ENCODE assay signal across 24 cellular contexts in genomic region chr15:94266789-94267188, GRCh38. TPM values are rescaled to one million over a fixed set of nuclear protein-coding genes. Genes with fewer than 3 reads are reported as not detected.
A peak's percentile ranks its signal among the peaks of the same experiment; 100 is the strongest.
DNase-seq lines count a peak whose midpoint lies in the region; ATAC-seq and TF ChIP-seq lines count a peak whose summit lies in the region.
"Had no signal": no experiment of that assay in that cellular context is flagged by ENCODE, and none has a peak within 500 bp of the region (broad histone marks: within the 10 kb centered on the region; RNA-seq: fewer than 3 reads in every experiment).

No MANE protein-coding gene starts in this region.

- peak overlapping the region; percentile 35 for H3K27ac Mint-ChIP-seq in T-helper 1 cell treated with Interleukin-12 subunit alpha and Interleukin-12 subunit beta and Interleukin-4 antibody, amounts not matched to agents 30 μg/mL and 1 μg/mL, for 36 hours
- peak overlapping the region; percentile 2 for H3K27ac Mint-ChIP-seq in activated T-helper 2 cell treated with anti-CD3 and anti-CD28 coated beads, Interferon-gamma antibody, Interleukin-2, Interleukin-4, amounts not matched to agents 10 μg/mL and 5 μg/mL and 100 μg/mL, durations not matched to agents 14 hours and 24 hours and 36 hours
- peak overlapping the region; percentile 44 for H3K27ac Mint-ChIP-seq in nephron progenitor cell
- H3K27ac Mint-ChIP-seq: CD4-positive, alpha-beta T cell had no signal

- no peaks in the 10 kb centered on the region; the same call in 1 of the 2 replicates for H3F3A ChIP-seq in Loucy (ENCODE audit: low read depth)

- no peak for ATAC-seq in HG03039 (IDR thresholded peaks at IDR 0.05; ENCODE audit: unreplicated experiment)
- ATAC-seq: activated T-cell treated with anti-CD3 and anti-CD28 coated beads, Interleukin-2, amount 50 U/mL, for 4 hours; naive thymus-derived CD8-positive, alpha-beta T cell had no signal

- no peaks in the 10 kb centered on the region for H3K9me2 ChIP-seq in Loucy (replicated peaks; ENCODE audit: low read depth, low read length)

- H3K27me3 ChIP-seq in Loucy (ENCODE audit: insufficient read depth, low read length, poor library complexity, severe bottlenecking) (no peaks in the 10 kb centered on the region), ascending aorta (no peaks in the 10 kb centered on the region)
- H3K27me3 ChIP-seq: ovary had no signal

- H2AFZ ChIP-seq in Loucy (ENCODE audit: low read length): no peak overlapping the region

- peaks cover 99% of the 10 kb centered on the region for H3K79me2 ChIP-seq in Loucy (ENCODE audit: insufficient read depth, low read length)

- H3K9me3 ChIP-seq in Loucy (ENCODE audit: insufficient read depth, low read depth, low read length) (no peaks in the 10 kb centered on the region), ascending aorta (no peaks in the 10 kb centered on the region)
- H3K9me3 ChIP-seq: HAP-1, ovary had no signal

- peaks cover 43% of the 10 kb centered on the region for H3K4me1 Mint-ChIP-seq in T-helper 1 cell treated with Interleukin-12 subunit alpha and Interleukin-12 subunit beta and Interleukin-4 antibody, amounts not matched to agents 30 μg/mL and 1 μg/mL, for 36 hours (ENCODE audit: low read depth)
- peaks cover 52% of the 10 kb centered on the region for H3K4me1 Mint-ChIP-seq in activated T-helper 2 cell treated with anti-CD3 and anti-CD28 coated beads, Interferon-gamma antibody, Interleukin-2, Interleukin-4, amounts not matched to agents 10 μg/mL and 5 μg/mL and 100 μg/mL, durations not matched to agents 14 hours and 24 hours and 36 hours (ENCODE audit: low read depth)
- H3K4me1 Mint-ChIP-seq in nephron progenitor cell: peaks cover 9% of the 10 kb centered on the region

- no peaks in the 10 kb centered on the region for H3K27me3 Mint-ChIP-seq in T-helper 1 cell treated with Interleukin-12 subunit alpha and Interleukin-12 subunit beta and Interleukin-4 antibody, amounts not matched to agents 30 μg/mL and 1 μg/mL, for 36 hours (ENCODE audit: low read depth)
- H3K27me3 Mint-ChIP-seq in activated T-helper 2 cell treated with anti-CD3 and anti-CD28 coated beads, Interferon-gamma antibody, Interleukin-2, Interleukin-4, amounts not matched to agents 10 μg/mL and 5 μg/mL and 100 μg/mL, durations not matched to agents 14 hours and 24 hours and 36 hours (ENCODE audit: low read depth): no peaks in the 10 kb centered on the region
- H3K27me3 Mint-ChIP-seq in nephron progenitor cell (ENCODE audit: low read depth, poor library complexity): no peaks in the 10 kb centered on the region
- H3K27me3 Mint-ChIP-seq: CD4-positive, alpha-beta T cell; naive thymus-derived CD8-positive, alpha-beta T cell had no signal

- H3K4me3 Mint-ChIP-seq in T-helper 1 cell treated with Interleukin-12 subunit alpha and Interleukin-12 subunit beta and Interleukin-4 antibody, amounts not matched to agents 30 μg/mL and 1 μg/mL, for 36 hours: no peak overlapping the region
- H3K4me3 Mint-ChIP-seq in activated T-helper 2 cell treated with anti-CD3 and anti-CD28 coated beads, Interferon-gamma antibody, Interleukin-2, Interleukin-4, amounts not matched to agents 10 μg/mL and 5 μg/mL and 100 μg/mL, durations not matched to agents 14 hours and 24 hours and 36 hours (ENCODE audit: low read depth): no peak overlapping the region
- H3K4me3 Mint-ChIP-seq in nephron progenitor cell: no peak overlapping the region
- H3K4me3 Mint-ChIP-seq: activated T-cell treated with anti-CD3 and anti-CD28 coated beads, Interleukin-2, amount 50 U/mL, for 4 hours; CD4-positive, alpha-beta T cell; naive thymus-derived CD8-positive, alpha-beta T cell had no signal

- peak overlapping the region; percentile 28 for H3K4me2 ChIP-seq in Loucy (ENCODE audit: low read depth, low read length, poor library complexity, severe bottlenecking)

- H3K36me3 ChIP-seq in Loucy (ENCODE audit: insufficient read depth, low read length) (no peaks in the 10 kb centered on the region), ascending aorta (no peaks in the 10 kb centered on the region)
- H3K36me3 ChIP-seq: HAP-1, ovary had no signal

- no peaks in the 10 kb centered on the region for H3K9me3 Mint-ChIP-seq in T-helper 1 cell treated with Interleukin-12 subunit alpha and Interleukin-12 subunit beta and Interleukin-4 antibody, amounts not matched to agents 30 μg/mL and 1 μg/mL, for 36 hours
- no peaks in the 10 kb centered on the region for H3K9me3 Mint-ChIP-seq in activated T-helper 2 cell treated with anti-CD3 and anti-CD28 coated beads, Interferon-gamma antibody, Interleukin-2, Interleukin-4, amounts not matched to agents 10 μg/mL and 5 μg/mL and 100 μg/mL, durations not matched to agents 14 hours and 24 hours and 36 hours
- H3K9me3 Mint-ChIP-seq in nephron progenitor cell: peaks cover 4% of the 10 kb centered on the region
- H3K9me3 Mint-ChIP-seq: activated T-cell treated with anti-CD3 and anti-CD28 coated beads, Interleukin-2, amount 50 U/mL, for 4 hours; CD4-positive, alpha-beta T cell; naive thymus-derived CD8-positive, alpha-beta T cell had no signal

- H3K4me1 ChIP-seq in Loucy (ENCODE audit: insufficient read depth, low read length, poor library complexity, severe bottlenecking): peaks cover 69% of the 10 kb centered on the region
- no peaks in the 10 kb centered on the region for H3K4me1 ChIP-seq in ascending aorta
- H3K4me1 ChIP-seq: HAP-1 had no signal

- H4K20me1 ChIP-seq in Loucy (ENCODE audit: insufficient read depth, low read length, poor library complexity, severe bottlenecking): peaks cover 3% of the 10 kb centered on the region

- intact Hi-C loops in activated T-helper 2 cell treated with anti-CD3 and anti-CD28 coated beads, Interferon-gamma antibody, Interleukin-2, Interleukin-4, amounts not matched to agents 10 μg/mL and 5 μg/mL and 100 μg/mL, durations not matched to agents 14 hours and 24 hours and 36 hours (cut with micrococcal nuclease): no loop called here
- intact Hi-C loops in ascending aorta (cut with DNase I): no loop called here

- TF ChIP-seq CTCF in Loucy (conservative IDR thresholded peaks at IDR 0.05; ENCODE audit: low read length) (no peak), nephron progenitor cell (IDR thresholded peaks at IDR 0.05) (no peak), ascending aorta (IDR thresholded peaks at IDR 0.05) (no peak)

- H3K4me3 ChIP-seq in Loucy (ENCODE audit: low read length, poor library complexity, severe bottlenecking) (no peak overlapping the region), ascending aorta (no peak overlapping the region)
- H3K4me3 ChIP-seq: HAP-1, ovary had no signal

- no peak overlapping the region for H3K9ac ChIP-seq in Loucy (ENCODE audit: low read depth, low read length, poor library complexity, severe bottlenecking)

- no peak overlapping the region for H3K27ac ChIP-seq in ascending aorta
- H3K27ac ChIP-seq: ovary had no signal

- DNase-seq in T-helper 1 cell (no peak), nephron progenitor cell (no peak), EL (no peak), ascending aorta (ENCODE audit: low spot score in 2 of 2) (no peak)
- DNase-seq in activated T-helper 2 cell treated with anti-CD3 and anti-CD28 coated beads, Interferon-gamma antibody, Interleukin-2, Interleukin-4, amounts not matched to agents 10 μg/mL and 5 μg/mL and 100 μg/mL, durations not matched to agents 14 hours and 24 hours and 36 hours (ENCODE audit: low spot score): no peak
- DNase-seq: activated CD4-positive, CD25-positive, alpha-beta regulatory T cell treated with anti-CD3 and anti-CD28 coated beads, Interleukin-2, amount 50 U/mL, for 72 hours; activated naive CD4-positive, alpha-beta T cell; activated T-cell treated with anti-CD3 and anti-CD28 coated beads, Interleukin-2, amount 50 U/mL, for 4 hours; CD4-positive, alpha-beta T cell; islet precursor cell; midbrain; MM.1S; naive thymus-derived CD8-positive, alpha-beta T cell; NCI-H1436; NCI-H82; ovary; Right ventricle myocardium superior; small intestine; stimulated activated CD4-positive, alpha-beta T cell treated with anti-CD3 and anti-CD28 coated beads, Interleukin-2, amount 100 ng/mL, for 24 hours had no signal

- H3K36me3 Mint-ChIP-seq in T-helper 1 cell treated with Interleukin-12 subunit alpha and Interleukin-12 subunit beta and Interleukin-4 antibody, amounts not matched to agents 30 μg/mL and 1 μg/mL, for 36 hours (ENCODE audit: low read depth): peaks cover 18% of the 10 kb centered on the region
- H3K36me3 Mint-ChIP-seq in activated T-helper 2 cell treated with anti-CD3 and anti-CD28 coated beads, Interferon-gamma antibody, Interleukin-2, Interleukin-4, amounts not matched to agents 10 μg/mL and 5 μg/mL and 100 μg/mL, durations not matched to agents 14 hours and 24 hours and 36 hours (ENCODE audit: low read depth): peaks cover 45% of the 10 kb centered on the region
- H3K36me3 Mint-ChIP-seq in nephron progenitor cell (ENCODE audit: low read depth): no peaks in the 10 kb centered on the region

RNA-seq across cellular contexts. Expression of gene MCTP2, which starts 35.4 kb away (rescaled TPM):
- 91.5 and 93.2 TPM in 2 replicates for total RNA-seq in activated T-helper 2 cell treated with anti-CD3 and anti-CD28 coated beads, Interferon-gamma antibody, Interleukin-2, Interleukin-4, amounts not matched to agents 10 μg/mL and 5 μg/mL and 100 μg/mL, durations not matched to agents 14 hours and 24 hours and 36 hours
- total RNA-seq in ascending aorta: 25.5 TPM
- total RNA-seq: A172 had no signal
